In the genomic region with DNA sequence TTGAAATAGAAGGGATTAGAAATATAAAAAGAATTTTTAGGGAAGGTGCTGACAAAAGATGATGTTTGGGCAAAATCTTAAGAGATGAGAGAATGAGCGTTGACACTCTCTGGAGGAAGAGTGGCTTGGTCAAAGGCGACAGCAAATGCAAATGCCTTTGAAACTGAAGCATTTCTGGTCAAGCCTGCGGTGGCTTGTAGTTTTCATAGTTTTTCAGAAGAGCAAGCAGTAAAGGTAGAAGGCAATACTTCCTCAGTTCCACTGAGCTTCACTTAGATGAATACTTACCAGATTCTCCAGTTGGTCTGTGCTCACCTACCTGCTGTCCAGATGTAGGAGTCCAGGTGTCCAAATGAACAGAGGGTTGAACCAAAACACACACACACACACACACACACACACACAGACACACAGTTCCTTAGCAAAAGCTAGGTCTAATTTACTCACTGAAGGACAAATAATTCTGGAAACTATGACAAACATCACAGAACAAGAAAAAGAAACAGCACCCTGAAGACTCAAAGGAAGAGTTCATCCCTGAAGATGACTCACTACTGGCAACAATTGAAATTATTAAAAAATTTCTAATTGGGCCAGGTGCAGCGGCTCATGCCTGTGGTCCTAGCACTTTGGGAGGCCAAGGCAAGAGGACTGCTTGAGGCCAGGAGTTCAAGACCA, we compare ENCODE assay signal across 11 cellular contexts. TPM values are rescaled to one million over a fixed set of nuclear protein-coding genes. Genes with fewer than 3 reads are reported as not detected.
DNase-seq lines count a peak whose midpoint lies in the region; ATAC-seq and TF ChIP-seq lines count a peak whose summit lies in the region.
"Had no signal": no experiment of that assay in that cellular context is flagged by ENCODE, and none has a peak within 500 bp of the region (broad histone marks: within the 10 kb centered on the region; RNA-seq: fewer than 3 reads in every experiment).

No MANE protein-coding gene starts in this region.

- ATAC-seq in GM19023 (IDR thresholded peaks at IDR 0.05; ENCODE audit: unreplicated experiment): peak; percentile 79
- peak; percentile 70 for ATAC-seq in HG02642 (IDR thresholded peaks at IDR 0.05; ENCODE audit: poor library complexity, unreplicated experiment)

- TF ChIP-seq CTCF in AG10803 (conservative IDR thresholded peaks at IDR 0.05; ENCODE audit: low read length) (no peak), RWPE1 (conservative IDR thresholded peaks at IDR 0.05; ENCODE audit: low read depth) (no peak)

- no peak overlapping the region for H3K4me3 ChIP-seq in AG10803 (ENCODE audit: low read length)
- H3K4me3 ChIP-seq: BLaER1 treated with 17β-estradiol and CSF1 and Interleukin-3, amounts not matched to agents 10 nM and 100 nM had no signal

- H3K27ac ChIP-seq in RWPE1: peak overlapping the region; percentile 83

- DNase-seq in AG10803 (ENCODE audit: low read depth) (peak; percentile 31), RWPE1 (ENCODE audit: low spot score) (no peak), H4 (ENCODE audit: low spot score) (no peak), ureter (ENCODE audit: low spot score) (no peak), GOT3 (lab: John Stamatoyannopoulos, UW) (no peak), NK-92 (lab: John Stamatoyannopoulos, UW; ENCODE audit: unreplicated experiment) (no peak)
- DNase-seq: activated CD4-positive, alpha-beta T cell treated with anti-CD3 and anti-CD28 coated beads for 48 hours; NCI-H1930 had no signal

- POLR2A ChIA-PET in RWPE1 (lab: Yijun Ruan, JAX; ENCODE audit: low non-redundant PET): no interaction called here

- CTCF ChIA-PET in RWPE1 (lab: Yijun Ruan, JAX): interaction anchor here (2.4 kb wide), 1 partner anchor 12 kb away, joined by 9 read pairs; the partner anchor contains the start of gene STK17A

RNA-seq across cellular contexts. Expression of gene STK17A, which starts 12.1 kb away (rescaled TPM):
- 161 and 166 TPM in 2 replicates for total RNA-seq in H4 (2014; rRNA removed; shearing (Covaris generic))
- 7.7 TPM for total RNA-seq in ureter

Comparison
In these comparisons a context has a peak if more than half of its experiments do, and no peak if none do; other contexts are left out.
1. RNA of gene STK17A, which starts 12.1 kb away (total RNA-seq): 161 to 166 TPM in H4; 7.7 TPM in ureter (single experiment); every median in the first group is over 10 times any median in the second.